Comparison of ENCODE assay signal across 1 cellular context in genomic region chr14:52068741-52069616, GRCh38.
TF ChIP-seq lines count a peak whose summit lies in the region.

A gene with protein sequence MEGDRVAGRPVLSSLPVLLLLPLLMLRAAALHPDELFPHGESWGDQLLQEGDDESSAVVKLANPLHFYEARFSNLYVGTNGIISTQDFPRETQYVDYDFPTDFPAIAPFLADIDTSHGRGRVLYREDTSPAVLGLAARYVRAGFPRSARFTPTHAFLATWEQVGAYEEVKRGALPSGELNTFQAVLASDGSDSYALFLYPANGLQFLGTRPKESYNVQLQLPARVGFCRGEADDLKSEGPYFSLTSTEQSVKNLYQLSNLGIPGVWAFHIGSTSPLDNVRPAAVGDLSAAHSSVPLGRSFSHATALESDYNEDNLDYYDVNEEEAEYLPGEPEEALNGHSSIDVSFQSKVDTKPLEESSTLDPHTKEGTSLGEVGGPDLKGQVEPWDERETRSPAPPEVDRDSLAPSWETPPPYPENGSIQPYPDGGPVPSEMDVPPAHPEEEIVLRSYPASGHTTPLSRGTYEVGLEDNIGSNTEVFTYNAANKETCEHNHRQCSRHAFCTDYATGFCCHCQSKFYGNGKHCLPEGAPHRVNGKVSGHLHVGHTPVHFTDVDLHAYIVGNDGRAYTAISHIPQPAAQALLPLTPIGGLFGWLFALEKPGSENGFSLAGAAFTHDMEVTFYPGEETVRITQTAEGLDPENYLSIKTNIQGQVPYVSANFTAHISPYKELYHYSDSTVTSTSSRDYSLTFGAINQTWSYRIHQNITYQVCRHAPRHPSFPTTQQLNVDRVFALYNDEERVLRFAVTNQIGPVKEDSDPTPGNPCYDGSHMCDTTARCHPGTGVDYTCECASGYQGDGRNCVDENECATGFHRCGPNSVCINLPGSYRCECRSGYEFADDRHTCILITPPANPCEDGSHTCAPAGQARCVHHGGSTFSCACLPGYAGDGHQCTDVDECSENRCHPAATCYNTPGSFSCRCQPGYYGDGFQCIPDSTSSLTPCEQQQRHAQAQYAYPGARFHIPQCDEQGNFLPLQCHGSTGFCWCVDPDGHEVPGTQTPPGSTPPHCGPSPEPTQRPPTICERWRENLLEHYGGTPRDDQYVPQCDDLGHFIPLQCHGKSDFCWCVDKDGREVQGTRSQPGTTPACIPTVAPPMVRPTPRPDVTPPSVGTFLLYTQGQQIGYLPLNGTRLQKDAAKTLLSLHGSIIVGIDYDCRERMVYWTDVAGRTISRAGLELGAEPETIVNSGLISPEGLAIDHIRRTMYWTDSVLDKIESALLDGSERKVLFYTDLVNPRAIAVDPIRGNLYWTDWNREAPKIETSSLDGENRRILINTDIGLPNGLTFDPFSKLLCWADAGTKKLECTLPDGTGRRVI (N-terminal part only) (minus strand): TSS chr14:52069059. CDS start chr14:52068994, 65 bp downstream.

TF ChIP-seq in WTC11, 78 proteins besides CTCF, POLR2A, EP300 and RAD21 (continued from another document):
- TF ChIP-seq FOXP4 (CRISPR knock-in tag; IDR thresholded peaks at IDR 0.05) (0 out of 2 replicates have a peak, but pooled peaks have one; percentile 56), SP1 (CRISPR knock-in tag; conservative IDR thresholded peaks at IDR 0.05) (peak; percentile 39; the same call in 1 of the 2 replicates), MYBL2 (CRISPR knock-in tag; IDR thresholded peaks at IDR 0.05) (0 out of 2 replicates have a peak, but pooled peaks have one; percentile 17)
